Comparison of ENCODE assay signal across 11 cellular contexts in the genomic region with DNA sequence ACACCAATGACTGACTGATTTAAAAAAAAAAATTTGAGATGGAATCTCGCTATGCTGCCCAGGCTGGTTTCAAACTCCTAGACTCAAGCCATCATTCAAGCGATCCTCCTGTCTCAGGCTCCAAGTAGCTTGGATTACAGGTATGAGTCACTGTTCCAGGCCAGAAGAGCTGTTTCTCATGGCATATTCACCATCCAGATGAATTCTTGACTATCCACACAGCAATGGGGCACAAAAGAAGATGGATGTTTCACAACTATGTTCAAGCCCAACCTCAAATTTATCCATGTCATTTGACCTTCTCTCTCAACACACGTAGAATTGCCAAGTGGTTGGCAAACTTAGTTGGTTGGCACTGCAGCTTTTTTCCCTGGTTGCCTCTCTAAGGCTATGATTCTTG. TPM values are rescaled to one million over a fixed set of nuclear protein-coding genes. Genes with fewer than 3 reads are reported as not detected.
DNase-seq lines count a peak whose midpoint lies in the region; ATAC-seq and TF ChIP-seq lines count a peak whose summit lies in the region.
"Had no signal": no experiment of that assay in that cellular context is flagged by ENCODE, and none has a peak within 500 bp of the region (broad histone marks: within the 10 kb centered on the region; RNA-seq: fewer than 3 reads in every experiment).

No MANE protein-coding gene starts in this region.

- H3K27me3 ChIP-seq in uterus, result no peaks in the 10 kb centered on the region

- ATAC-seq in left lobe of liver (peak; percentile 44), HG03354 (IDR thresholded peaks at IDR 0.05; ENCODE audit: poor library complexity, severe bottlenecking, unreplicated experiment) (no peak)
- ATAC-seq in activated T-helper 17 cell treated with anti-CD3 and anti-CD28 coated beads, Interleukin-2, amount 50 U/mL, for 72 hours (replicated peaks), result no peak
- ATAC-seq: Right ventricle myocardium inferior, sciatic nerve had no signal

- H3K9me3 ChIP-seq in uterus, result no peaks in the 10 kb centered on the region

- intact Hi-C loops in uterus (cut with DNase I; ENCODE audit: low total_unique reads), result no loop called here

- no peak overlapping the region for H3K4me3 ChIP-seq in choroid plexus epithelial cell (ENCODE audit: low read depth, low read length)
- H3K4me3 ChIP-seq in uterus, result no peak overlapping the region

- H3K4me1 ChIP-seq in uterus, result peaks cover 14 to 16% of the 10 kb centered on the region in 2 donors

- peak overlapping the region; percentile 83 to 93 for H3K27ac ChIP-seq in uterus

- H3K36me3 Mint-ChIP-seq in activated T-helper 17 cell treated with anti-CD3 and anti-CD28 coated beads, Interleukin-2, amount 50 U/mL, for 72 hours (ENCODE audit: low read depth), result no peaks in the 10 kb centered on the region
- H3K36me3 Mint-ChIP-seq: naive B cell had no signal

- DNase-seq in NCI-H446 (lab: John Stamatoyannopoulos, UW), result peak; percentile 45 to 75
- peak; percentile 38 for DNase-seq in choroid plexus epithelial cell (ENCODE audit: low read depth)
- DNase-seq in left lobe of liver (ENCODE audit: low spot score), result no peak
- DNase-seq in uterus, result no peak
- DNase-seq in NCI-H2029 treated with DMSO at 0.1 percent for 48 hours (lab: John Stamatoyannopoulos, UW), result no peak
- DNase-seq: activated gamma-delta T cell treated with Interleukin-2 at 50 U/mL for 16 hours, naive B cell had no signal

- TF ChIP-seq CTCF in choroid plexus epithelial cell (conservative IDR thresholded peaks at IDR 0.05; ENCODE audit: low read depth, low read length), result no peak
- no peak for TF ChIP-seq CTCF in uterus (IDR thresholded peaks at IDR 0.05)

- H3K36me3 ChIP-seq in uterus, result no peaks in the 10 kb centered on the region

- peaks cover 10% of the 10 kb centered on the region for H3K27me3 Mint-ChIP-seq in activated T-helper 17 cell treated with anti-CD3 and anti-CD28 coated beads, Interleukin-2, amount 50 U/mL, for 72 hours

- no peaks in the 10 kb centered on the region for H3K4me1 Mint-ChIP-seq in activated T-helper 17 cell treated with anti-CD3 and anti-CD28 coated beads, Interleukin-2, amount 50 U/mL, for 72 hours
- H3K4me1 Mint-ChIP-seq: naive B cell had no signal

- TF ChIP-seq POLR2A in uterus (IDR thresholded peaks at IDR 0.05), result no peak

- no peak overlapping the region for H3K27ac Mint-ChIP-seq in activated T-helper 17 cell treated with anti-CD3 and anti-CD28 coated beads, Interleukin-2, amount 50 U/mL, for 72 hours
- H3K27ac Mint-ChIP-seq: naive B cell had no signal

- H3K9me3 Mint-ChIP-seq in activated T-helper 17 cell treated with anti-CD3 and anti-CD28 coated beads, Interleukin-2, amount 50 U/mL, for 72 hours, result no peaks in the 10 kb centered on the region

- H3K4me3 Mint-ChIP-seq in activated T-helper 17 cell treated with anti-CD3 and anti-CD28 coated beads, Interleukin-2, amount 50 U/mL, for 72 hours, result no peak overlapping the region
- H3K4me3 Mint-ChIP-seq: naive B cell had no signal

RNA-seq across cellular contexts. Expression of a gene that starts 40.6 kb away (rescaled TPM):
- total RNA-seq in left lobe of liver (3.6 TPM), uterus (10 to 100 TPM; 26.2 to 87.3 (median 47.9) TPM)
- not detected for total RNA-seq in activated T-helper 17 cell treated with anti-CD3 and anti-CD28 coated beads, Interleukin-2, amount 50 U/mL, for 72 hours

Comparison
In these comparisons a context has a peak if more than half of its experiments do, and no peak if none do; other contexts are left out.
1. DNase-seq: peak in NCI-H446 (2 of 2) and choroid plexus epithelial cell (single experiment); none in left lobe of liver (single experiment), uterus (0 of 2) and NCI-H2029 treated with DMSO at 0.1 percent for 48 hours (single experiment).